8 cellular contexts compared by ENCODE assay signal in genomic region chr2:199911877-199912161, GRCh38. TPM values are rescaled to one million over a fixed set of nuclear protein-coding genes. Genes with fewer than 3 reads are reported as not detected.
DNase-seq lines count a peak whose midpoint lies in the region; ATAC-seq and TF ChIP-seq lines count a peak whose summit lies in the region.

No MANE protein-coding gene starts in this region.

- DNase-seq in AG04449 (ENCODE audit: low read depth, low spot score) (no peak), coronary artery (ENCODE audit: low spot score) (no peak), myocyte (ENCODE audit: low read depth) (peak; percentile 54), GM03348 (ENCODE audit: low spot score) (no peak), DMS53 (lab: John Stamatoyannopoulos, UW) (no peak), cerebellum (ENCODE audit: low spot score) (no peak)
- no peak for DNase-seq in Jurkat, Clone E6-1 (ENCODE audit: low read depth, low spot score)

- peak overlapping the region; percentile 95 to 99 for H3K27ac ChIP-seq in coronary artery

- H3K4me3 ChIP-seq in AG04449 (ENCODE audit: low read depth, low read length) = peak overlapping the region; percentile 97
- H3K4me3 ChIP-seq in Jurkat, Clone E6-1 (ENCODE audit: low read length) = peak overlapping the region; percentile 92
- H3K4me3 ChIP-seq in coronary artery = peak overlapping the region; percentile 86

- ATAC-seq in HG03175 (IDR thresholded peaks at IDR 0.05; ENCODE audit: unreplicated experiment) = no peak

- CTCF ChIA-PET in AG04449 (lab: Yijun Ruan, JAX) = no interaction called here

- TF ChIP-seq CTCF in AG04449 (IDR thresholded peaks at IDR 0.05; ENCODE audit: insufficient read depth, low read length, missing control alignments) = no peak
- TF ChIP-seq CTCF in coronary artery (IDR thresholded peaks at IDR 0.05) = no peak

- POLR2A ChIA-PET in AG04449 (lab: Yijun Ruan, JAX) = no interaction called here

RNA-seq across cellular contexts. Expression of gene C2orf69, which starts 0.7 kb away (rescaled TPM):
- 8.3 TPM for polyA plus RNA-seq in Jurkat, Clone E6-1 (2012; ENCODE audit: insufficient read depth, insufficient read length)
- total RNA-seq in myocyte (10.9 and 13.3 TPM in 2 replicates), cerebellum (20.7 TPM)
- polyA plus RNA-seq in myocyte (2012) = 4.3 TPM

RNA-seq across cellular contexts. Expression of gene TYW5, which starts 43.5 kb away (rescaled TPM):
- polyA plus RNA-seq in Jurkat, Clone E6-1 (2012; ENCODE audit: insufficient read depth, insufficient read length) = 5.6 TPM
- 6.2 and 8.2 TPM in 2 replicates for total RNA-seq in myocyte
- 4.4 TPM for polyA plus RNA-seq in myocyte (2012)
- 19.4 TPM for total RNA-seq in cerebellum

RNA-seq across cellular contexts. Expression of gene MAIP1, which starts 43.6 kb away (rescaled TPM):
- polyA plus RNA-seq in Jurkat, Clone E6-1 (2012; ENCODE audit: insufficient read depth, insufficient read length) = 46.1 TPM
- total RNA-seq in myocyte = 14.5 and 19.7 TPM in 2 replicates
- polyA plus RNA-seq in myocyte (2012) = 11.3 TPM
- total RNA-seq in cerebellum = 18.3 TPM
